Comparison of ENCODE assay signal across 24 cellular contexts in the genomic region with DNA sequence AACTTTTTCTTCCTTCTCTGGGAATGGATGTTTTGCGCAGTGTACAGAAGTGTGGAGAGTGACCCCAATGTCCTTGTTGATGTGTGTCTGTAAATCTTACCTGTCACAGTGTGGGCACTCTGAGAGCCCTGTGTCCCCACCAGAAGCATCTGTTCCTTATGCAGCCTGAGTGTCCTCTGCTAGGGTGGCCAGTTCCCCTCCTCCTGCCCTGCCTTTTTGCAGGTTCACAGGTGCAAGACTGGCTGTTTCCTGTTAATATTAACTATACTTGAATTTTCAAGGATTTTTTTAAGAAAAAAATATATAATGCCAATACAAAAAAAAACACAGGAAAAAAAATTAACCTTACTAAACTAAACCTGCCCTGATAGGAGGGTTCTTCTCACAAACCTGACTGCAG. TPM values are rescaled to one million over a fixed set of nuclear protein-coding genes. Genes with fewer than 3 reads are reported as not detected.
"Had no signal": no experiment of that assay in that cellular context is flagged by ENCODE, and none has a peak within 500 bp of the region (broad histone marks: within the 10 kb centered on the region; RNA-seq: fewer than 3 reads in every experiment).

No MANE protein-coding gene starts in this region.

- H3K36me3 ChIP-seq: heart left ventricle, left ventricle myocardium inferior, prostate gland, right lobe of liver had no signal

- DNase-seq: cortex of kidney; effector memory CD4-positive, alpha-beta T cell; heart left ventricle; hippocampal formation; left ventricle myocardium inferior; mesenchymal stem cell; midbrain; occipital lobe; right lobe of liver; stimulated activated CD4-positive, alpha-beta T cell treated with anti-CD3 and anti-CD28 coated beads, Interleukin-4, amount 100 ng/mL, for 1 hour; stimulated activated CD8-positive, alpha-beta memory T cell treated with anti-CD3 and anti-CD28 coated beads, Interleukin-4, amount 100 ng/mL, for 48 hours; trophoblast cell had no signal

- H3K9ac ChIP-seq: parathyroid adenoma had no signal

- H3K4me3 Mint-ChIP-seq: nephron had no signal

- H3K27me3 ChIP-seq: heart left ventricle, right lobe of liver had no signal

- H2AFZ ChIP-seq: parathyroid adenoma had no signal

- H3K4me3 ChIP-seq: heart left ventricle, left ventricle myocardium inferior, lung, prostate gland, right lobe of liver had no signal

- H3K4me1 ChIP-seq: parathyroid adenoma, prostate gland had no signal

- FAIRE-seq: endometrium, frontal cortex, islet of Langerhans, urothelium cell line had no signal

- H3K9me3 Mint-ChIP-seq: stimulated activated effector memory CD8-positive, alpha-beta T cell treated with anti-CD3 and anti-CD28 coated beads, Interleukin-12 subunit alpha, Interleukin-12 subunit beta, amount 100 ng/mL, for 72 hours had no signal

- H3K79me2 ChIP-seq: parathyroid adenoma had no signal

- H3K9me3 ChIP-seq: heart left ventricle, left ventricle myocardium inferior, prostate gland, right lobe of liver had no signal

- H3K27ac ChIP-seq: left ventricle myocardium inferior, parathyroid adenoma, prostate gland, right lobe of liver had no signal

- ATAC-seq: esophagus mucosa, heart left ventricle, right lobe of liver had no signal

- H3K27ac Mint-ChIP-seq: nephron had no signal

RNA-seq across cellular contexts. Expression of gene HPN, which starts 53.4 kb away (rescaled TPM):
- total RNA-seq: esophagus mucosa, frontal cortex, glomerular endothelial cell, occipital lobe had no signal
- polyA plus RNA-seq: fibroblast of lung had no signal
